Comparison of ENCODE assay signal across 8 cellular contexts in the genomic region with DNA sequence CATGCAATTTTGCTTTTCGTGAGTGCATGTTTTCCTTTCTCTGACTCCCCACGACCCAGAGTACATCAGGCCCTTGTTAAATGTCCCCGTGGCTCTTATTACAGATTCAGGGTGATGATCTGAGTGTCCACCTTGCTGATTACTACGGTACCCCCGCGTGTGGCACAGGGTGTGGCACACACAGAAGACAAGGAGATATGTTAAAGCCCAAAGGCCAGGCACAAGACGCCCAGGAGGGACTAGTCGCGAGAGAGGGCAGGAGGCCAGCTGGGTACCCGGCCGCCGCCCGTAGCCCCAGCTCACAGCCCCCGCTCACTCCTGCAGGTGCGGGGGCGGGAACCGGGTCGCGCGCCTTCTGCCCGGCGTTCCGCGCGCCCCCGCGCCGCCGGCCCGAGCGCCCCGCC. TPM values are rescaled to one million over a fixed set of nuclear protein-coding genes. Genes with fewer than 3 reads are reported as not detected.
DNase-seq lines count a peak whose midpoint lies in the region; ATAC-seq and TF ChIP-seq lines count a peak whose summit lies in the region.

No MANE protein-coding gene starts in this region.

- TF ChIP-seq POLR2A in tibial nerve (IDR thresholded peaks at IDR 0.05), result no peak

- H3K36me3 Mint-ChIP-seq in activated naive CD8-positive, alpha-beta T cell treated with anti-CD3 and anti-CD28 coated beads, Interleukin-2, amount 10 ng/mL, durations not matched to agents 7 days and 5 days, result peaks cover 6% of the 10 kb centered on the region

- no TSS peak for BruUV-seq in A673 (replicated peaks; lab: Mats Ljungman, UMichigan)

- peak overlapping the region; percentile 90 for H3K4me3 Mint-ChIP-seq in activated naive CD8-positive, alpha-beta T cell treated with anti-CD3 and anti-CD28 coated beads, Interleukin-2, amount 10 ng/mL, durations not matched to agents 7 days and 5 days

- CTCF ChIA-PET in A673 (lab: Charles Lee), result interaction anchor here (0.6 to 1.4 kb wide), 4 partner anchors 9 to 1698 kb away, joined by 3 to 4 read pairs (median 4); no protein-coding TSS in a partner anchor

- WGBS in GM23248 (ENCODE audit: low coverage in 1 of 2, low lambda C conversion rate in 2 of 2, missing lambda C conversion rate in 2 of 2), 2 experiments, result 1 to 6% methylated on average over 15 to 19 of the region's 32 CpGs
- 1% methylated on average over 32 of the region's 32 CpGs for WGBS in liver
- WGBS in tibial nerve, 2 donors, result 2 to 3% methylated on average over 6 to 28 of the region's 32 CpGs

- ATAC-seq in activated naive CD8-positive, alpha-beta T cell treated with anti-CD3 and anti-CD28 coated beads, Interleukin-2, amount 10 ng/mL, durations not matched to agents 7 days and 5 days (ENCODE audit: low read depth), result no peak

- H3K27ac ChIP-seq in A673 (ENCODE audit: low read depth, low read length, poor library complexity, severe bottlenecking) (peak overlapping the region; percentile 93), GM23248 (no peak overlapping the region), liver (ENCODE audit: low read depth in 1 of 2, low read length in 2 of 2) (peak overlapping the region; percentile 70 to 82), tibial nerve (peak overlapping the region; percentile 70 to 93 (median 88))

- peak overlapping the region; percentile 95 for H3K27ac Mint-ChIP-seq in activated naive CD8-positive, alpha-beta T cell treated with anti-CD3 and anti-CD28 coated beads, Interleukin-2, amount 10 ng/mL, durations not matched to agents 7 days and 5 days

- H2AFZ ChIP-seq in GM23248, result peak overlapping the region; percentile 98

- H3K4me1 ChIP-seq in A673 (ENCODE audit: insufficient read depth, low read length, poor library complexity, severe bottlenecking), result peaks cover 8% of the 10 kb centered on the region
- no peaks in the 10 kb centered on the region; the same call in 1 of the 2 replicates for H3K4me1 ChIP-seq in GM23248 (ENCODE audit: insufficient read depth)
- peaks cover 0 to 18% (median 15%) of the 10 kb centered on the region in 4 donors for H3K4me1 ChIP-seq in liver (ENCODE audit: control insufficient read depth in 4 of 4, insufficient read depth in 4 of 4, low read length in 3 of 4)
- H3K4me1 ChIP-seq in tibial nerve, result peaks cover 0 to 18% (median 3%) of the 10 kb centered on the region in 4 donors

- TF ChIP-seq RAD21 in liver (IDR thresholded peaks at IDR 0.05), result no peak

- H3F3A ChIP-seq in GM23248 (ENCODE audit: insufficient read depth), result no peaks in the 10 kb centered on the region

- H3K9me3 Mint-ChIP-seq in activated naive CD8-positive, alpha-beta T cell treated with anti-CD3 and anti-CD28 coated beads, Interleukin-2, amount 10 ng/mL, durations not matched to agents 7 days and 5 days, result no peaks in the 10 kb centered on the region

- TF ChIP-seq CTCF in A673 (conservative IDR thresholded peaks at IDR 0.05; ENCODE audit: low read depth, low read length) (no peak), liver (IDR thresholded peaks at IDR 0.05; ENCODE audit: low read depth, low read length, missing input control) (no peak), tibial nerve (IDR thresholded peaks at IDR 0.05) (no peak)

- H3K4me3 ChIP-seq in A673 (ENCODE audit: low read depth, low read length, poor library complexity, severe bottlenecking) (peak overlapping the region; percentile 84), GM23248 (peak overlapping the region; percentile 95), liver (ENCODE audit: low read depth in 1 of 3, low read length in 3 of 3) (peak overlapping the region; percentile 72 to 99 (median 88)), tibial nerve (peak overlapping the region; percentile 88 to 98 (median 96))

- DNase-seq in A673 (ENCODE audit: low spot score) (no peak), GM23248 (no peak), tibial nerve (ENCODE audit: low spot score in 2 of 2) (no peak), NCI-H1436 treated with DMSO at 0.1 percent for 48 hours (lab: John Stamatoyannopoulos, UW) (no peak), COLO829 (ENCODE audit: low spot score) (no peak)
- DNase-seq in activated naive CD8-positive, alpha-beta T cell treated with anti-CD3 and anti-CD28 coated beads, Interleukin-2, amount 10 ng/mL, durations not matched to agents 7 days and 5 days, result no peak
- DNase-seq in activated CD8-positive, alpha-beta memory T cell treated with anti-CD3 and anti-CD28 coated beads, Interleukin-2, amount 50 U/mL, for 4 hours, result no peak

- peak overlapping the region; percentile 88 for H3K4me2 ChIP-seq in GM23248 (ENCODE audit: unreplicated experiment)

- no peaks in the 10 kb centered on the region for H3K9me2 ChIP-seq in GM23248 (ENCODE audit: insufficient read depth)

- no peaks in the 10 kb centered on the region for H3K27me3 ChIP-seq in A673 (replicated peaks; ENCODE audit: insufficient read depth, low read depth, low read length, poor library complexity)
- H3K27me3 ChIP-seq in GM23248 (replicated peaks; ENCODE audit: insufficient read depth), result no peaks in the 10 kb centered on the region
- H3K27me3 ChIP-seq in liver (ENCODE audit: control insufficient read depth in 4 of 4, insufficient read depth in 4 of 4, low read length in 3 of 4), result no peaks in the 10 kb centered on the region
- no peaks in the 10 kb centered on the region for H3K27me3 ChIP-seq in tibial nerve

- POLR2A ChIA-PET in A673 (lab: Charles Lee; ENCODE audit: low non-redundant PET), result interaction anchor here (0.6 kb wide), 1 partner anchor 12 kb away, joined by 10 read pairs; no protein-coding TSS in a partner anchor
- POLR2A ChIA-PET in activated naive CD8-positive, alpha-beta T cell treated with anti-CD3 and anti-CD28 coated beads, Interleukin-2, amount 10 ng/mL, durations not matched to agents 7 days and 5 days (lab: Charles Lee), result interaction anchor here (0.6 to 1.8 kb wide), 10 partner anchors 9 to 1684 kb away, joined by 3 to 13 read pairs (median 4); partner anchors contain the start of genes CPEB3, HHEX, KIF11 and MARCHF5

- H3K9ac ChIP-seq in GM23248 (peak overlapping the region; percentile 58), liver (ENCODE audit: low read depth in 1 of 2, low read length in 2 of 2) (peak overlapping the region in 1 of 2 donors; percentile 46)

- TF ChIP-seq EP300 in tibial nerve (IDR thresholded peaks at IDR 0.05), result no peak

- no peaks in the 10 kb centered on the region for H3K27me3 Mint-ChIP-seq in activated naive CD8-positive, alpha-beta T cell treated with anti-CD3 and anti-CD28 coated beads, Interleukin-2, amount 10 ng/mL, durations not matched to agents 7 days and 5 days

- H4K20me1 ChIP-seq in GM23248 (ENCODE audit: insufficient read depth), result no peaks in the 10 kb centered on the region

- no peaks in the 10 kb centered on the region for H3K79me2 ChIP-seq in GM23248 (ENCODE audit: insufficient read depth)

- intact Hi-C loops in A673 (cut with micrococcal nuclease; ENCODE audit: unreplicated experiment), result loop anchor here (10.0 kb wide), 1 partner anchor 253 kb away; the partner anchor contains the start of gene KIF11

- H3K36me3 ChIP-seq in A673 (ENCODE audit: insufficient read depth, low read length, poor library complexity, severe bottlenecking) (no peaks in the 10 kb centered on the region), GM23248 (ENCODE audit: low read depth) (no peaks in the 10 kb centered on the region), liver (ENCODE audit: control insufficient read depth in 4 of 4, insufficient read depth in 3 of 4, low read depth in 1 of 4, low read length in 3 of 4) (no peaks in the 10 kb centered on the region), tibial nerve (no peaks in the 10 kb centered on the region)

- in situ Hi-C loops in GM23248 (cut with MboI), result no loop called here

- H3K9me3 ChIP-seq in A673 (ENCODE audit: low read depth, low read length, poor library complexity, severe bottlenecking), result no peaks in the 10 kb centered on the region
- no peaks in the 10 kb centered on the region for H3K9me3 ChIP-seq in GM23248 (ENCODE audit: low read depth)
- no peaks in the 10 kb centered on the region for H3K9me3 ChIP-seq in liver (ENCODE audit: control insufficient read depth in 4 of 4, low read length in 3 of 4)
- no peaks in the 10 kb centered on the region for H3K9me3 ChIP-seq in tibial nerve

- peaks cover 31% of the 10 kb centered on the region for H3K4me1 Mint-ChIP-seq in activated naive CD8-positive, alpha-beta T cell treated with anti-CD3 and anti-CD28 coated beads, Interleukin-2, amount 10 ng/mL, durations not matched to agents 7 days and 5 days

TF ChIP-seq in liver, 16 proteins besides CTCF, POLR2A, EP300 and RAD21:
- TF ChIP-seq EGR1 (IDR thresholded peaks at IDR 0.05; ENCODE audit: low read depth in 2 of 2), result peak; percentile 79 to 92
- TF ChIP-seq GABPA (IDR thresholded peaks at IDR 0.05 in 1 of 2, conservative IDR thresholded peaks at IDR 0.05 in 1 of 2), result no peak

RNA-seq across cellular contexts. Expression of gene EXOC6, which starts 0.3 kb away (rescaled TPM):
- total RNA-seq in A673 (2021) (32.6 and 35.0 TPM in 2 replicates), liver (10 to 100 TPM; 10.2 to 35.4 TPM), tibial nerve (10 to 100 TPM in 3 of 4 donors, 1 to 10 TPM in 1; 5.9 to 16.6 (median 11.2) TPM)
- 2.0 and 3.4 TPM in 2 replicates for total RNA-seq in GM23248 (2014; rRNA removed; shearing (Covaris generic))
- polyA plus RNA-seq in GM23248 (2016; fragmentation: Nextera tagmentation; extraction: Ambion mirVana) (2.0 TPM in 2 replicates), liver (1 to 10 TPM; 6.5 to 6.7 TPM)
- 10 to 100 TPM; 10.4 to 10.6 TPM for total RNA-seq in activated naive CD8-positive, alpha-beta T cell treated with anti-CD3 and anti-CD28 coated beads, Interleukin-2, amount 10 ng/mL, durations not matched to agents 7 days and 5 days
